In genomic region chr21:37835512-37835911, GRCh38 we compare ENCODE assay signal across 28 cellular contexts.
"Had no signal": no experiment of that assay in that cellular context is flagged by ENCODE, and none has a peak within 500 bp of the region (broad histone marks: within the 10 kb centered on the region; RNA-seq: fewer than 3 reads in every experiment).

No MANE protein-coding gene starts in this region.

- H3K36me3 ChIP-seq: neural progenitor cell, ovary, right lobe of liver, sigmoid colon, stomach, thoracic aorta, thyroid gland, tibial nerve, upper lobe of left lung, uterus had no signal

- H3K36me3 Mint-ChIP-seq: natural killer cell; stimulated activated effector memory CD8-positive, alpha-beta T cell treated with anti-CD3 and anti-CD28 coated beads, Interleukin-12 subunit alpha, Interleukin-12 subunit beta, amount 100 ng/mL, for 72 hours; stimulated activated naive B cell treated with anti-CD40 and anti-IgM and Interleukin-4, amounts not matched to agents 10 μg/mL and 1 μg/mL and 100 μg/mL, for 72 hours had no signal

- H3K9me3 ChIP-seq: ovary, psoas muscle, right lobe of liver, sigmoid colon, stomach, thoracic aorta, thyroid gland, tibial nerve, upper lobe of left lung, uterus had no signal

- H3K4me1 Mint-ChIP-seq: natural killer cell; nephron; stimulated activated effector memory CD8-positive, alpha-beta T cell treated with anti-CD3 and anti-CD28 coated beads, Interleukin-12 subunit alpha, Interleukin-12 subunit beta, amount 100 ng/mL, for 72 hours; stimulated activated naive B cell treated with anti-CD40 and anti-IgM and Interleukin-4, amounts not matched to agents 10 μg/mL and 1 μg/mL and 100 μg/mL, for 72 hours had no signal

- H3K27ac Mint-ChIP-seq: natural killer cell; nephron; neural progenitor cell; progenitor cell of endocrine pancreas; stimulated activated effector memory CD8-positive, alpha-beta T cell treated with anti-CD3 and anti-CD28 coated beads, Interleukin-12 subunit alpha, Interleukin-12 subunit beta, amount 100 ng/mL, for 72 hours; stimulated activated naive B cell treated with anti-CD40 and anti-IgM and Interleukin-4, amounts not matched to agents 10 μg/mL and 1 μg/mL and 100 μg/mL, for 72 hours; stimulated activated naive CD8-positive, alpha-beta T cell treated with anti-CD3 and anti-CD28 coated beads, Interleukin-15, Interleukin-2, amounts not matched to agents 100 ng/mL and 50 ng/mL, for 24 hours had no signal

- FAIRE-seq: small intestine had no signal

- H3K9ac ChIP-seq: neural progenitor cell, parathyroid adenoma had no signal

- H3K27me3 ChIP-seq: neural progenitor cell, ovary, right lobe of liver, sigmoid colon, thyroid gland, tibial nerve, upper lobe of left lung, uterus had no signal

- H3K4me3 Mint-ChIP-seq: natural killer cell; nephron; stimulated activated effector memory CD8-positive, alpha-beta T cell treated with anti-CD3 and anti-CD28 coated beads, Interleukin-12 subunit alpha, Interleukin-12 subunit beta, amount 100 ng/mL, for 72 hours; stimulated activated naive B cell treated with anti-CD40 and anti-IgM and Interleukin-4, amounts not matched to agents 10 μg/mL and 1 μg/mL and 100 μg/mL, for 72 hours; stimulated activated naive CD8-positive, alpha-beta T cell treated with anti-CD3 and anti-CD28 coated beads, Interleukin-15, Interleukin-2, amounts not matched to agents 100 ng/mL and 50 ng/mL, for 24 hours had no signal

- H3K27me3 Mint-ChIP-seq: progenitor cell of endocrine pancreas; stimulated activated naive B cell treated with anti-CD40 and anti-IgM and Interleukin-4, amounts not matched to agents 10 μg/mL and 1 μg/mL and 100 μg/mL, for 72 hours had no signal

- H3K79me2 ChIP-seq: parathyroid adenoma had no signal

- H3K4me2 ChIP-seq: neural progenitor cell had no signal

- H3K27ac ChIP-seq: neural progenitor cell, ovary, parathyroid adenoma, psoas muscle, right lobe of liver, sigmoid colon, stomach, thoracic aorta, thyroid gland, tibial nerve, upper lobe of left lung, uterus had no signal

- H3K4me1 ChIP-seq: neural progenitor cell, parathyroid adenoma, psoas muscle, right lobe of liver, sigmoid colon, stomach, tibial nerve, upper lobe of left lung, uterus had no signal

- ATAC-seq: natural killer cell; psoas muscle; right cardiac atrium; stimulated activated effector memory CD8-positive, alpha-beta T cell treated with anti-CD3 and anti-CD28 coated beads, Interleukin-12 subunit alpha, Interleukin-12 subunit beta, amount 100 ng/mL, for 72 hours; stimulated activated naive B cell treated with anti-CD40 and anti-IgM and Interleukin-4, amounts not matched to agents 10 μg/mL and 1 μg/mL and 100 μg/mL, for 72 hours had no signal

- H2AFZ ChIP-seq: neural progenitor cell, parathyroid adenoma had no signal

- DNase-seq: natural killer cell; occipital lobe; ovary; posterior cingulate gyrus; psoas muscle; right cardiac atrium; right lobe of liver; sigmoid colon; small intestine; stimulated activated CD4-positive, alpha-beta T cell treated with anti-CD3 and anti-CD28 coated beads, Interleukin-15, amount 100 ng/mL, for 24 hours; stimulated activated CD4-positive, alpha-beta T cell treated with anti-CD3 and anti-CD28 coated beads, Interleukin-2, amount 100 ng/mL, for 24 hours; stimulated activated CD4-positive, alpha-beta T cell treated with anti-CD3 and anti-CD28 coated beads, Interleukin-2, amount 100 ng/mL, for 48 hours; stimulated activated CD4-positive, alpha-beta T cell treated with anti-CD3 and anti-CD28 coated beads, Interleukin-4, amount 100 ng/mL, for 24 hours; stimulated activated naive B cell treated with anti-CD40 and anti-IgM and Interleukin-4, amounts not matched to agents 10 μg/mL and 1 μg/mL and 100 μg/mL, for 72 hours; stimulated activated naive CD4-positive, alpha-beta T cell treated with Interleukin-2 at 50 U/mL for 16 hours; stomach; thyroid gland; trophoblast cell; upper lobe of left lung; uterus had no signal

- H3K4me3 ChIP-seq: neural progenitor cell, ovary, psoas muscle, right lobe of liver, sigmoid colon, stomach, thoracic aorta, thyroid gland, tibial nerve, upper lobe of left lung, uterus had no signal
